13 cellular contexts compared by ENCODE assay signal in the genomic region with DNA sequence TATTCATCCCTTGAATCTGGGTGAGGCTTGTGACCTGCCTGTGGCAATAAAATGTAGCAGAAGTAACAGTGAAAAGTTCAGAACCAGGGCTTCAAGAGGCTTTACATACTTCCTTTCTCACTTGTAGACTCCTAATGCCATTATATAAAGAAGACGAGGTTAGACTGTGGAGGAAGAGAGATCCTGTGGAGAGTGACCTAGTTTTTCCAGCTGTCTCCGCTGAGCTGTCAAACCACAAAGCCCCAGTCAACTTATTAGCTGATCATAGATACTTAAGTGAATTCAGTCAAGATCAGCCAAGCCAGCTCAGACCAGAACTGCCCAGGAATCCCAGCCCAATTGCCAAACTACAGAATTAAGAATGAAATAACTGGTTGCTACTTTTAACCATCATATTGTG.
DNase-seq lines count a peak whose midpoint lies in the region; ATAC-seq, FAIRE-seq and TF ChIP-seq lines count a peak whose summit lies in the region.
"Had no signal": no experiment of that assay in that cellular context is flagged by ENCODE, and none has a peak within 500 bp of the region (broad histone marks: within the 10 kb centered on the region; RNA-seq: fewer than 3 reads in every experiment).

No MANE protein-coding gene starts in this region.

- no peaks in the 10 kb centered on the region for H3K27me3 Mint-ChIP-seq in CD8-positive, alpha-beta T cell (ENCODE audit: low read depth)

- no peak overlapping the region for H3K4me2 ChIP-seq in K562 (ENCODE audit: insufficient read depth, low read length)

- no peaks in the 10 kb centered on the region for H3K79me2 ChIP-seq in K562 (ENCODE audit: control insufficient read depth, insufficient read depth, low read length)

- no peak overlapping the region for H3K4me3 ChIP-seq in CD8-positive, alpha-beta T cell (ENCODE audit: low read depth, low read length)
- H3K4me3 ChIP-seq in K562, result no peak overlapping the region

- no peak for TF ChIP-seq RAD21 in K562 (CRISPR knock-in tag; conservative IDR thresholded peaks at IDR 0.05 in 1 of 2, IDR thresholded peaks at IDR 0.05 in 1 of 2)

- H3K9ac ChIP-seq in K562 (ENCODE audit: insufficient read depth in 1 of 2, low read depth in 2 of 2, low read length in 2 of 2), result no peak overlapping the region

- H3K36me3 ChIP-seq in CD8-positive, alpha-beta T cell (ENCODE audit: insufficient read depth, low read length), result no peaks in the 10 kb centered on the region
- H3K36me3 ChIP-seq in K562 (ENCODE audit: control insufficient read depth, insufficient read depth, low read length), result no peaks in the 10 kb centered on the region

- no peak overlapping the region for H3K4me3 Mint-ChIP-seq in CD8-positive, alpha-beta T cell
- H3K4me3 Mint-ChIP-seq: naive B cell had no signal

- H3K9me3 Mint-ChIP-seq in CD8-positive, alpha-beta T cell, result no peaks in the 10 kb centered on the region

- intact Hi-C loops in CD8-positive, alpha-beta T cell (cut with DNase I, micrococcal nuclease), result loop anchor here in 1 of 2 experiments (10.0 kb wide), 1 partner anchor 128 kb away; no protein-coding TSS in a partner anchor
- intact Hi-C loops in K562 (cut with micrococcal nuclease), result loop anchor here (10.0 kb wide), 1 partner anchor 408 kb away; no protein-coding TSS in a partner anchor

- no peaks in the 10 kb centered on the region for H4K20me1 ChIP-seq in K562 (replicated peaks; ENCODE audit: control insufficient read depth, insufficient read depth, low read length)

- H3K4me1 ChIP-seq in CD8-positive, alpha-beta T cell (ENCODE audit: insufficient read depth, low read length), result no peaks in the 10 kb centered on the region
- H3K4me1 ChIP-seq in K562 (replicated peaks in 1 of 2; ENCODE audit: control insufficient read depth in 2 of 2, insufficient read depth in 2 of 2, low read length in 2 of 2) (no peaks in the 10 kb centered on the region), foreskin keratinocyte (no peaks in the 10 kb centered on the region)

- ATAC-seq in CD8-positive, alpha-beta T cell, result peak; percentile 36
- no peak for ATAC-seq in K562
- ATAC-seq in foreskin keratinocyte, result no peak

- no peaks in the 10 kb centered on the region for H3K36me3 Mint-ChIP-seq in CD8-positive, alpha-beta T cell

- in situ Hi-C loops in K562 (cut with MboI), result no loop called here

- TF ChIP-seq EP300 in K562 (IDR thresholded peaks at IDR 0.05; ENCODE audit: low read length), result no peak

- FAIRE-seq in K562 (lab: Jason Lieb, UNC), result no peak
- FAIRE-seq: endothelial cell of umbilical vein had no signal

- no peaks in the 10 kb centered on the region for H3K9me1 ChIP-seq in K562 (ENCODE audit: control insufficient read depth, insufficient read depth, low read length)

- no peak for TF ChIP-seq CTCF in CD8-positive, alpha-beta T cell (IDR thresholded peaks at IDR 0.05)
- TF ChIP-seq CTCF in K562 (IDR thresholded peaks at IDR 0.05 in 2 of 3, conservative IDR thresholded peaks at IDR 0.05 in 1 of 3; ENCODE audit: insufficient read depth in 2 of 3, low read depth in 1 of 3, low read length in 3 of 3) (no peak), foreskin keratinocyte (conservative IDR thresholded peaks at IDR 0.05) (no peak)

- WGBS in K562 (ENCODE audit: insufficient coverage, low coverage, missing lambda C conversion rate), result 8% methylated on average over 2 of the region's 2 CpGs

- no TSS peak for BruUV-seq in K562 (replicated peaks; lab: Mats Ljungman, UMichigan)

- H3K27ac ChIP-seq in CD8-positive, alpha-beta T cell (ENCODE audit: low read depth, low read length), result no peak overlapping the region
- H3K27ac ChIP-seq in K562 (ENCODE audit: extremely low read depth, low read depth, low read length) (no peak overlapping the region), foreskin keratinocyte (no peak overlapping the region)

- POLR2A ChIA-PET in CD8-positive, alpha-beta T cell (lab: Charles Lee), result no interaction called here
- POLR2A ChIA-PET in K562 (lab: Yijun Ruan, JAX), result interaction anchor here (0.7 to 1.0 kb wide), 2 partner anchors 8 to 26 kb away, joined by 3 to 4 read pairs; no protein-coding TSS in a partner anchor

- peaks cover 12% of the 10 kb centered on the region for H3K4me1 Mint-ChIP-seq in CD8-positive, alpha-beta T cell (ENCODE audit: low read depth)

- H3K9me3 ChIP-seq in CD8-positive, alpha-beta T cell (ENCODE audit: low read length), result no peaks in the 10 kb centered on the region
- H3K9me3 ChIP-seq in K562 (replicated peaks; ENCODE audit: control insufficient read depth, insufficient read depth, low read depth, low read length), result no peaks in the 10 kb centered on the region

- no peak for TF ChIP-seq POLR2A in K562 (conservative IDR thresholded peaks at IDR 0.05)

- H3K27me3 ChIP-seq in CD8-positive, alpha-beta T cell (ENCODE audit: insufficient read depth, low read length), result no peaks in the 10 kb centered on the region
- H3K27me3 ChIP-seq in K562 (ENCODE audit: control insufficient read depth in 2 of 2, insufficient read depth in 2 of 2, low read length in 2 of 2) (no peaks in the 10 kb centered on the region), foreskin keratinocyte (peaks cover 4% of the 10 kb centered on the region)

- CTCF ChIA-PET in CD8-positive, alpha-beta T cell (lab: Charles Lee), result interaction anchor here (1.3 kb wide), 1 partner anchor 133 kb away, joined by 3 read pairs; no protein-coding TSS in a partner anchor
- CTCF ChIA-PET in K562 (lab: Yijun Ruan, JAX; ENCODE audit: low intra/inter-chr PET ratio), result no interaction called here

- DNase-seq in CD8-positive, alpha-beta T cell, result peak in 1 of 7 experiments; percentile 13
- DNase-seq in MV-4-11 (lab: John Stamatoyannopoulos, UW) (peak; percentile 90), K562 (ENCODE audit: extremely low read depth in 1 of 4, low spot score in 3 of 4) (no peak), renal cortical epithelial cell (ENCODE audit: low read depth) (peak; percentile 62), foreskin melanocyte (no peak), foreskin keratinocyte (no peak), NCI-H187 (lab: John Stamatoyannopoulos, UW) (no peak)
- no peak for DNase-seq in activated effector memory CD4-positive, alpha-beta T cell treated with anti-CD3 and anti-CD28 coated beads, Interleukin-2, amount 50 U/mL, for 16 hours
- DNase-seq: naive B cell; NCI-H1048; NK-92 treated with Interleukin-12 subunit alpha and Interleukin-12 subunit beta, amount 100 ng/mL, for 24 hours; T1000 had no signal

- no peak overlapping the region for H3K27ac Mint-ChIP-seq in CD8-positive, alpha-beta T cell

- H2AFZ ChIP-seq in K562 (ENCODE audit: low read depth, low read length), result no peak overlapping the region

TF ChIP-seq in K562, 482 proteins besides CTCF, POLR2A, EP300 and RAD21:
- TF ChIP-seq ZZZ3 (IDR thresholded peaks at IDR 0.05), result no peak
- TF ChIP-seq FOSL1 (tag; conservative IDR thresholded peaks at IDR 0.05), result peak; percentile 49; the same call in 1 of the 2 replicates

Comparison
In these comparisons a context has a peak if more than half of its experiments do, and no peak if none do; other contexts are left out.
1. DNase-seq: peak in MV-4-11 (single experiment) and renal cortical epithelial cell (single experiment); none in K562 (0 of 4), foreskin melanocyte (single experiment), activated effector memory CD4-positive, alpha-beta T cell treated with anti-CD3 and anti-CD28 coated beads, Interleukin-2, amount 50 U/mL, for 16 hours (single experiment), foreskin keratinocyte (0 of 2) and NCI-H187 (0 of 2).